Comparison of ENCODE assay signal across 12 cellular contexts in genomic region chr1:198641966-198642656, GRCh38. TPM values are rescaled to one million over a fixed set of nuclear protein-coding genes. Genes with fewer than 3 reads are reported as not detected.
DNase-seq lines count a peak whose midpoint lies in the region; ATAC-seq and TF ChIP-seq lines count a peak whose summit lies in the region.
"Had no signal": no experiment of that assay in that cellular context is flagged by ENCODE, and none has a peak within 500 bp of the region (broad histone marks: within the 10 kb centered on the region; RNA-seq: fewer than 3 reads in every experiment).

No MANE protein-coding gene starts in this region.

- DNase-seq in activated CD8-positive, alpha-beta memory T cell treated with anti-CD3 and anti-CD28 coated beads, Interleukin-2, amount 10 ng/mL, durations not matched to agents 7 days and 5 days, result no peak
- DNase-seq in activated CD8-positive, alpha-beta memory T cell treated with anti-CD3 and anti-CD28 coated beads for 24 hours, result no peak
- DNase-seq in thoracic aorta (ENCODE audit: low spot score), result no peak
- DNase-seq in SJCRH30, result no peak
- DNase-seq in neuronal stem cell (ENCODE audit: low spot score), result no peak
- DNase-seq: NCI-H2171 treated with DMSO at 0.1 percent for 48 hours had no signal

- ATAC-seq in activated CD8-positive, alpha-beta memory T cell treated with anti-CD3 and anti-CD28 coated beads, Interleukin-2, amount 10 ng/mL, durations not matched to agents 7 days and 5 days, result peak; percentile 17
- ATAC-seq in thoracic aorta (ENCODE audit: insufficient number of reproducible peaks, low FRiP score, low read depth) (no peak), HG03159 (IDR thresholded peaks at IDR 0.05; ENCODE audit: unreplicated experiment) (no peak)

- H3K23ac ChIP-seq in neuronal stem cell (ENCODE audit: low read depth, low read length, poor library complexity), result no peak overlapping the region

- no peaks in the 10 kb centered on the region for H3K27me3 Mint-ChIP-seq in activated CD8-positive, alpha-beta memory T cell treated with anti-CD3 and anti-CD28 coated beads, Interleukin-2, amount 10 ng/mL, durations not matched to agents 7 days and 5 days
- H3K27me3 Mint-ChIP-seq in dendritic cell treated with granulocyte-macrophage colony-stimulating factor and Interleukin-4, amounts not matched to agents 40 ng/mL and 50 ng/mL, for 4 days, result no peaks in the 10 kb centered on the region

- H2BK5ac ChIP-seq in neuronal stem cell (ENCODE audit: low read length), result no peak overlapping the region

- H3K36me3 Mint-ChIP-seq in activated CD8-positive, alpha-beta memory T cell treated with anti-CD3 and anti-CD28 coated beads, Interleukin-2, amount 10 ng/mL, durations not matched to agents 7 days and 5 days, result peaks cover 68% of the 10 kb centered on the region
- peaks cover 42% of the 10 kb centered on the region for H3K36me3 Mint-ChIP-seq in dendritic cell treated with granulocyte-macrophage colony-stimulating factor and Interleukin-4, amounts not matched to agents 40 ng/mL and 50 ng/mL, for 4 days (ENCODE audit: low read depth)

- peak overlapping the region; percentile 80 for H3K4me2 ChIP-seq in OCI-LY3 (ENCODE audit: low read length)
- H3K4me2 ChIP-seq in neuronal stem cell (ENCODE audit: insufficient read depth, low read length, poor library complexity, severe bottlenecking), result no peak overlapping the region

- H3K79me1 ChIP-seq in neuronal stem cell (ENCODE audit: low read depth, low read length), result no peaks in the 10 kb centered on the region

- H3K4me1 Mint-ChIP-seq in activated CD8-positive, alpha-beta memory T cell treated with anti-CD3 and anti-CD28 coated beads, Interleukin-2, amount 10 ng/mL, durations not matched to agents 7 days and 5 days, result peaks cover 41% of the 10 kb centered on the region
- H3K4me1 Mint-ChIP-seq in dendritic cell treated with granulocyte-macrophage colony-stimulating factor and Interleukin-4, amounts not matched to agents 40 ng/mL and 50 ng/mL, for 4 days (ENCODE audit: low read depth), result peaks cover 36% of the 10 kb centered on the region

- H3K36me3 ChIP-seq in OCI-LY3 (replicated peaks; ENCODE audit: low read depth, low read length) (peaks cover 36% of the 10 kb centered on the region), thoracic aorta (no peaks in the 10 kb centered on the region), SJCRH30 (no peaks in the 10 kb centered on the region), neuronal stem cell (replicated peaks in 1 of 2; ENCODE audit: control insufficient read depth in 2 of 2, insufficient read depth in 2 of 2, low read length in 2 of 2) (no peaks in the 10 kb centered on the region)
- H3K36me3 ChIP-seq: tibial nerve had no signal

- intact Hi-C loops in dendritic cell treated with granulocyte-macrophage colony-stimulating factor and Interleukin-4, amounts not matched to agents 40 ng/mL and 50 ng/mL, for 4 days (cut with micrococcal nuclease), result loop anchor here (2.0 to 5.0 kb wide), 3 partner anchors 15 to 100 kb away; partner anchors contain the start of gene ATP6V1G3

- TF ChIP-seq CTCF in OCI-LY3 (IDR thresholded peaks at IDR 0.05; ENCODE audit: low read depth, low read length) (no peak), thoracic aorta (IDR thresholded peaks at IDR 0.05) (no peak)

- H2AFZ ChIP-seq in OCI-LY3 (ENCODE audit: low read depth, low read length) (no peak overlapping the region), neuronal stem cell (ENCODE audit: low read length) (no peak overlapping the region)

- H3K4me1 ChIP-seq in OCI-LY3 (ENCODE audit: low read length), result peaks cover 34% of the 10 kb centered on the region
- H3K4me1 ChIP-seq in thoracic aorta (ENCODE audit: control insufficient read depth in 1 of 2, low read depth in 2 of 2), result no peaks in the 10 kb centered on the region
- no peaks in the 10 kb centered on the region for H3K4me1 ChIP-seq in SJCRH30
- H3K4me1 ChIP-seq in neuronal stem cell (ENCODE audit: control insufficient read depth in 2 of 2, insufficient read depth in 1 of 2, low read depth in 1 of 2, low read length in 2 of 2), result peaks cover 0 to 2% of the 10 kb centered on the region in 2 donors

- H3K4me3 ChIP-seq in OCI-LY3 (ENCODE audit: low read length), result peak overlapping the region; percentile 71
- peak overlapping the region; percentile 49 for H3K4me3 ChIP-seq in thoracic aorta
- no peak overlapping the region for H3K4me3 ChIP-seq in SJCRH30
- H3K4me3 ChIP-seq in neuronal stem cell (ENCODE audit: low read length in 2 of 2), result no peak overlapping the region

- no peak overlapping the region for H2BK120ac ChIP-seq in neuronal stem cell (ENCODE audit: low read depth, low read length)

- peak overlapping the region; percentile 91 for H3K4me3 Mint-ChIP-seq in activated CD8-positive, alpha-beta memory T cell treated with anti-CD3 and anti-CD28 coated beads, Interleukin-2, amount 10 ng/mL, durations not matched to agents 7 days and 5 days
- peak overlapping the region; percentile 81 for H3K4me3 Mint-ChIP-seq in dendritic cell treated with granulocyte-macrophage colony-stimulating factor and Interleukin-4, amounts not matched to agents 40 ng/mL and 50 ng/mL, for 4 days

- WGBS in neuronal stem cell (ENCODE audit: extremely low coverage in 2 of 2, insufficient read length in 2 of 2, insufficient replicate concordance in 1 of 2), 2 donors, result no CpG with 5 or more reads among the region's 5 CpGs

- H3K27me3 ChIP-seq in OCI-LY3 (ENCODE audit: low read depth, low read length) (no peaks in the 10 kb centered on the region), thoracic aorta (replicated peaks; ENCODE audit: insufficient read depth) (no peaks in the 10 kb centered on the region), SJCRH30 (no peaks in the 10 kb centered on the region), neuronal stem cell (ENCODE audit: control insufficient read depth in 3 of 3, insufficient read depth in 3 of 3, low read depth in 1 of 3, low read length in 3 of 3) (no peaks in the 10 kb centered on the region)
- H3K27me3 ChIP-seq: tibial nerve had no signal

- H4K20me1 ChIP-seq in OCI-LY3 (ENCODE audit: insufficient read depth, low read length), result peaks cover 24% of the 10 kb centered on the region; the same call in 1 of the 2 replicates

- H3K9me3 Mint-ChIP-seq in activated CD8-positive, alpha-beta memory T cell treated with anti-CD3 and anti-CD28 coated beads, Interleukin-2, amount 10 ng/mL, durations not matched to agents 7 days and 5 days (ENCODE audit: low read depth), result no peaks in the 10 kb centered on the region
- no peaks in the 10 kb centered on the region for H3K9me3 Mint-ChIP-seq in dendritic cell treated with granulocyte-macrophage colony-stimulating factor and Interleukin-4, amounts not matched to agents 40 ng/mL and 50 ng/mL, for 4 days

- H2BK15ac ChIP-seq in neuronal stem cell (ENCODE audit: low read length), result no peak overlapping the region

- H3K27ac ChIP-seq in OCI-LY3 (ENCODE audit: low read length) (peak overlapping the region; percentile 88; the same call in 1 of the 2 replicates), thoracic aorta (no peak overlapping the region), SJCRH30 (no peak overlapping the region), neuronal stem cell (replicated peaks; ENCODE audit: low read length) (no peak overlapping the region)

- peak overlapping the region; percentile 94 for H3K27ac Mint-ChIP-seq in activated CD8-positive, alpha-beta memory T cell treated with anti-CD3 and anti-CD28 coated beads, Interleukin-2, amount 10 ng/mL, durations not matched to agents 7 days and 5 days
- H3K27ac Mint-ChIP-seq in dendritic cell treated with granulocyte-macrophage colony-stimulating factor and Interleukin-4, amounts not matched to agents 40 ng/mL and 50 ng/mL, for 4 days, result peak overlapping the region; percentile 60

- H3K9me3 ChIP-seq in OCI-LY3 (ENCODE audit: insufficient read depth, low read length) (no peaks in the 10 kb centered on the region), thoracic aorta (no peaks in the 10 kb centered on the region), SJCRH30 (replicated peaks) (no peaks in the 10 kb centered on the region), neuronal stem cell (replicated peaks in 1 of 2; ENCODE audit: control insufficient read depth in 2 of 2, insufficient read depth in 1 of 2, low read depth in 1 of 2, low read length in 2 of 2) (no peaks in the 10 kb centered on the region)
- H3K9me3 ChIP-seq: tibial nerve had no signal

- H3K18ac ChIP-seq in neuronal stem cell (ENCODE audit: low read length), result no peak overlapping the region

- no peak overlapping the region for H2AK5ac ChIP-seq in neuronal stem cell (ENCODE audit: low read depth, low read length)

- no peak overlapping the region for H3K14ac ChIP-seq in neuronal stem cell (ENCODE audit: low read length)

- H3K79me2 ChIP-seq in OCI-LY3 (ENCODE audit: low read length), result peaks cover 80% of the 10 kb centered on the region

- no peak overlapping the region for H4K8ac ChIP-seq in neuronal stem cell (ENCODE audit: low read depth, low read length)

- H2BK12ac ChIP-seq in neuronal stem cell (ENCODE audit: low read length), result no peak overlapping the region

- no peak overlapping the region for H3K9ac ChIP-seq in OCI-LY3 (ENCODE audit: low read length)
- H3K9ac ChIP-seq in neuronal stem cell (ENCODE audit: low read depth, low read length, poor library complexity), result no peak overlapping the region

- no peak overlapping the region for H3K4ac ChIP-seq in neuronal stem cell (ENCODE audit: low read length)

- CTCF ChIA-PET in activated CD8-positive, alpha-beta memory T cell treated with anti-CD3 and anti-CD28 coated beads, Interleukin-2, amount 10 ng/mL, durations not matched to agents 7 days and 5 days (lab: Charles Lee), result interaction anchor here (0.7 kb wide), 1 partner anchor 17 kb away, joined by 3 read pairs; no protein-coding TSS in a partner anchor

- H4K91ac ChIP-seq in neuronal stem cell (ENCODE audit: low read depth, low read length, poor library complexity), result no peak overlapping the region

RNA-seq across cellular contexts. Expression of gene PTPRC, which starts 3.3 kb away (rescaled TPM):
- 100 to 1,000 TPM; 556 to 674 TPM for total RNA-seq in activated CD8-positive, alpha-beta memory T cell treated with anti-CD3 and anti-CD28 coated beads, Interleukin-2, amount 10 ng/mL, durations not matched to agents 7 days and 5 days
- 10 to 100 TPM; 27.1 to 86.8 TPM for total RNA-seq in thoracic aorta
- total RNA-seq in SJCRH30 (2014; rRNA removed; shearing (Covaris generic)), result not detected in 2 replicates
- not detected for polyA plus RNA-seq in neuronal stem cell (2013, experiment 1 of 2)
- polyA plus RNA-seq in neuronal stem cell (2013, experiment 2 of 2), result not detected
- total RNA-seq: Daoy, renal cortical epithelial cell had no signal

Comparison
In these comparisons a context has a peak if more than half of its experiments do, and no peak if none do; other contexts are left out.
1. H3K4me3 ChIP-seq: peak in OCI-LY3 (single experiment) and thoracic aorta (single experiment); none in SJCRH30 (single experiment) and neuronal stem cell (0 of 2).
2. RNA of gene PTPRC, which starts 3.3 kb away (total RNA-seq): 556 to 674 TPM in activated CD8-positive, alpha-beta memory T cell treated with anti-CD3 and anti-CD28 coated beads, Interleukin-2, amount 10 ng/mL, durations not matched to agents 7 days and 5 days and 27.1 to 86.8 TPM in thoracic aorta; not detected in SJCRH30; every median in the first group is over 10 times any median in the second.